ENCODE assay signal across 8 cellular contexts in genomic region chr12:50111693-50112455, GRCh38. TPM values are rescaled to one million over a fixed set of nuclear protein-coding genes. Genes with fewer than 3 reads are reported as not detected.
A peak's percentile ranks its signal among the peaks of the same experiment; 100 is the strongest.
DNase-seq lines count a peak whose midpoint lies in the region; ATAC-seq lines count a peak whose summit lies in the region.

COX14 (plus strand) TSS chr12:50112236; CDS start chr12:50120044, 7,808 bp downstream.

- DNase-seq in DMS114 treated with DMSO at 0.1 percent for 48 hours (lab: John Stamatoyannopoulos, UW; ENCODE audit: unreplicated experiment) (peak; percentile 99), OCI-M2 (lab: John Stamatoyannopoulos, UW; ENCODE audit: unreplicated experiment) (peak; percentile 88), activated T-cell treated with anti-CD3 and anti-CD28 coated beads for 48 hours (ENCODE audit: low read depth) (peak; percentile 98), epithelial cell of prostate (ENCODE audit: low read depth, low spot score) (peak; percentile 95), mucosa of gallbladder (ENCODE audit: low spot score) (peak; percentile 99)
- DNase-seq in stimulated activated CD8-positive, alpha-beta memory T cell treated with anti-CD3 and anti-CD28 coated beads, Interleukin-4, amount 100 ng/mL, for 48 hours, result peak; percentile 100

- peak within 1 kb of the TSS; percentile 76 for H3K27ac ChIP-seq in epithelial cell of prostate

- H3K36me3 Mint-ChIP-seq in IgD-negative memory B cell, result no peaks in the 10 kb centered on the region

- H3K4me1 Mint-ChIP-seq in IgD-negative memory B cell, result peaks cover 22 to 38% (median 31%) of the 10 kb centered on the region in 3 donors

- ATAC-seq in GM21528 (IDR thresholded peaks at IDR 0.05; ENCODE audit: low FRiP score, unreplicated experiment), result peak; percentile 81

- H3K27me3 Mint-ChIP-seq in IgD-negative memory B cell, result no peaks in the 10 kb centered on the region

- no peaks in the 10 kb centered on the region for H3K9me3 Mint-ChIP-seq in IgD-negative memory B cell

- H3K27ac Mint-ChIP-seq in IgD-negative memory B cell, result peak within 1 kb of the TSS; percentile 91 to 99 (median 98)

- peak within 1 kb of the TSS; percentile 93 to 99 (median 98) for H3K4me3 Mint-ChIP-seq in IgD-negative memory B cell

RNA-seq across cellular contexts. Expression of gene COX14, which starts in this region (rescaled TPM):
- polyA plus RNA-seq in IgD-negative memory B cell, result 224 TPM
- 80.5 TPM for total RNA-seq in mucosa of gallbladder

Comparison
In these comparisons a context has a peak if more than half of its experiments do, and no peak if none do; other contexts are left out.
1. Peak in every context shown above with its lines: DNase-seq, ATAC-seq and H3K27ac ChIP-seq.